Comparison of ENCODE assay signal across 18 cellular contexts in genomic region chr14:93232159-93232558, GRCh38. TPM values are rescaled to one million over a fixed set of nuclear protein-coding genes. Genes with fewer than 3 reads are reported as not detected.
DNase-seq lines count a peak whose midpoint lies in the region; ATAC-seq, FAIRE-seq and TF ChIP-seq lines count a peak whose summit lies in the region.
"Had no signal": no experiment of that assay in that cellular context is flagged by ENCODE, and none has a peak within 500 bp of the region (broad histone marks: within the 10 kb centered on the region; RNA-seq: fewer than 3 reads in every experiment).

No MANE protein-coding gene starts in this region.

- H3K4me1 ChIP-seq in H1 (replicated peaks in 1 of 4; ENCODE audit: control insufficient read depth in 3 of 4, insufficient read depth in 4 of 4, low read length in 3 of 4): no peaks in the 10 kb centered on the region; a peak in 3 of 7 replicates
- peaks cover 6 to 9% of the 10 kb centered on the region in 2 experiments for H3K4me1 ChIP-seq in trophoblast cell (ENCODE audit: control insufficient read depth in 1 of 2, insufficient read depth in 2 of 2, low read length in 2 of 2)
- H3K4me1 ChIP-seq: Caco-2 had no signal

- no peak overlapping the region for H2BK20ac ChIP-seq in H1 (ENCODE audit: low read length)

- POLR2A ChIA-PET in AG04449 (lab: Yijun Ruan, JAX) (interaction anchor here (1.4 kb wide), 1 partner anchor 8 kb away, joined by 5 read pairs; no protein-coding TSS in a partner anchor), H1 (lab: Charles Lee; ENCODE audit: partially characterized antibody) (no interaction called here), RWPE1 (lab: Yijun Ruan, JAX; ENCODE audit: low non-redundant PET) (no interaction called here)

- H3K79me1 ChIP-seq in H1 (ENCODE audit: low read depth, low read length) (no peaks in the 10 kb centered on the region), trophoblast cell (ENCODE audit: low read length) (no peaks in the 10 kb centered on the region)

- H3K4me3 Mint-ChIP-seq in activated T-helper 1 cell treated with anti-CD3 and anti-CD28 coated beads, Interleukin-12 subunit alpha, Interleukin-12 subunit beta, Interleukin-2, Interleukin-4 antibody, amounts not matched to agents 30 ng/mL and 10 ng/mL and 1 ng/mL, durations not matched to agents 14 hours and 24 hours and 36 hours: no peak overlapping the region

- no peak overlapping the region for H4K12ac ChIP-seq in trophoblast cell (ENCODE audit: low read depth, low read length)

- no peak for TF ChIP-seq EP300 in H1 (IDR thresholded peaks at IDR 0.05; ENCODE audit: borderline replicate concordance in 1 of 2, low read depth in 2 of 2, low read length in 2 of 2)

- no peak for TF ChIP-seq CTCF in AG04449 (IDR thresholded peaks at IDR 0.05; ENCODE audit: insufficient read depth, low read length, missing control alignments)
- no peak for TF ChIP-seq CTCF in H1 (IDR thresholded peaks at IDR 0.05; ENCODE audit: control extremely low read depth in 1 of 3, insufficient read depth in 1 of 3, low read depth in 1 of 3, low read length in 3 of 3)
- TF ChIP-seq CTCF in RWPE1 (conservative IDR thresholded peaks at IDR 0.05; ENCODE audit: low read depth): no peak

- TF ChIP-seq POLR2A in H1 (IDR thresholded peaks at IDR 0.05; ENCODE audit: control extremely low read depth in 1 of 2, low read depth in 2 of 2, low read length in 2 of 2): no peak

- intact Hi-C loops in activated T-helper 1 cell treated with anti-CD3 and anti-CD28 coated beads, Interleukin-12 subunit alpha, Interleukin-12 subunit beta, Interleukin-2, Interleukin-4 antibody, amounts not matched to agents 30 ng/mL and 10 ng/mL and 1 ng/mL, durations not matched to agents 14 hours and 24 hours and 36 hours (cut with micrococcal nuclease): no loop called here

- 94% methylated on average over 17 of the region's 17 CpGs; no CpG with 5 or more reads in 1 of the 2 experiments for WGBS in H1 (ENCODE audit: extremely low coverage in 1 of 2, insufficient coverage in 1 of 2, insufficient read length in 1 of 2, insufficient replicate concordance in 2 of 2, low coverage in 1 of 2, low lambda C conversion rate in 2 of 2, missing lambda C conversion rate in 1 of 2), 2 experiments
- no CpG with 5 or more reads among the region's 17 CpGs for WGBS in trophoblast cell (ENCODE audit: extremely low coverage, insufficient coverage, insufficient read length)

- no peak overlapping the region; the same call in 1 of the 2 replicates for H2AFZ ChIP-seq in H1 (ENCODE audit: low read length)
- no peak overlapping the region for H2AFZ ChIP-seq in trophoblast cell (ENCODE audit: insufficient read depth, low read length, poor library complexity)
- H2AFZ ChIP-seq: hepatocyte had no signal

- no peak overlapping the region for H3K4me2 ChIP-seq in H1 (ENCODE audit: insufficient read depth in 1 of 2, low read depth in 2 of 2, low read length in 2 of 2)
- no peak overlapping the region for H3K4me2 ChIP-seq in trophoblast cell (ENCODE audit: low read length)
- H3K4me2 ChIP-seq: hepatocyte had no signal

- no peak for ATAC-seq in HG03521 (IDR thresholded peaks at IDR 0.05; ENCODE audit: unreplicated experiment)

- peaks cover 11% of the 10 kb centered on the region for H3K36me3 Mint-ChIP-seq in activated T-helper 1 cell treated with anti-CD3 and anti-CD28 coated beads, Interleukin-12 subunit alpha, Interleukin-12 subunit beta, Interleukin-2, Interleukin-4 antibody, amounts not matched to agents 30 ng/mL and 10 ng/mL and 1 ng/mL, durations not matched to agents 14 hours and 24 hours and 36 hours (ENCODE audit: low read depth)

- peaks cover 8% of the 10 kb centered on the region for H3K27me3 Mint-ChIP-seq in activated T-helper 1 cell treated with anti-CD3 and anti-CD28 coated beads, Interleukin-12 subunit alpha, Interleukin-12 subunit beta, Interleukin-2, Interleukin-4 antibody, amounts not matched to agents 30 ng/mL and 10 ng/mL and 1 ng/mL, durations not matched to agents 14 hours and 24 hours and 36 hours (ENCODE audit: insufficient read depth)

- FAIRE-seq in H1 (lab: Jason Lieb, UNC): no peak
- FAIRE-seq: islet of Langerhans, small intestine had no signal

- no peak overlapping the region for H3K9ac ChIP-seq in H1 (replicated peaks in 1 of 4; ENCODE audit: extremely low read depth in 1 of 4, low read depth in 3 of 4, low read length in 3 of 4)
- no peak overlapping the region for H3K9ac ChIP-seq in trophoblast cell (ENCODE audit: low read length)

- H2BK12ac ChIP-seq in H1 (ENCODE audit: low read depth, low read length) (no peak overlapping the region), trophoblast cell (ENCODE audit: low read length) (no peak overlapping the region)

- H3K18ac ChIP-seq in H1 (ENCODE audit: extremely low read depth, low read length): no peak overlapping the region
- no peak overlapping the region for H3K18ac ChIP-seq in trophoblast cell (ENCODE audit: low read length)

- no peak for TF ChIP-seq RAD21 in H1 (IDR thresholded peaks at IDR 0.05 in 1 of 2, conservative IDR thresholded peaks at IDR 0.05 in 1 of 2; ENCODE audit: low read depth in 2 of 2, low read length in 2 of 2)

- H3K56ac ChIP-seq in H1 (replicated peaks; ENCODE audit: insufficient read length, low read depth, low read length): no peak overlapping the region

- H2BK15ac ChIP-seq in H1 (ENCODE audit: low read length): no peak overlapping the region

- peaks cover 2% of the 10 kb centered on the region for H3K36me3 ChIP-seq in H7 (replicated peaks; ENCODE audit: control insufficient read depth, insufficient read depth, low read length)
- peaks cover 2 to 12% (median 4%) of the 10 kb centered on the region in 4 experiments; a peak in 4 of 8 replicates for H3K36me3 ChIP-seq in H1 (ENCODE audit: control insufficient read depth in 2 of 4, insufficient read depth in 4 of 4, low read length in 3 of 4)
- peaks cover 2 to 9% of the 10 kb centered on the region in 2 experiments for H3K36me3 ChIP-seq in trophoblast cell (ENCODE audit: control insufficient read depth in 1 of 2, insufficient read depth in 2 of 2, low read length in 2 of 2)

- H3K27ac Mint-ChIP-seq in activated T-helper 1 cell treated with anti-CD3 and anti-CD28 coated beads, Interleukin-12 subunit alpha, Interleukin-12 subunit beta, Interleukin-2, Interleukin-4 antibody, amounts not matched to agents 30 ng/mL and 10 ng/mL and 1 ng/mL, durations not matched to agents 14 hours and 24 hours and 36 hours: no peak overlapping the region
- H3K27ac Mint-ChIP-seq: B cell, natural killer cell had no signal

- H3K23ac ChIP-seq in H1 (ENCODE audit: insufficient read length) (no peak overlapping the region), trophoblast cell (ENCODE audit: low read length) (no peak overlapping the region)

- no peak overlapping the region for H4K91ac ChIP-seq in H1 (replicated peaks; ENCODE audit: insufficient read length, low read length)
- H4K91ac ChIP-seq in trophoblast cell (ENCODE audit: low read depth, low read length): no peak overlapping the region

- H3K14ac ChIP-seq in H1 (ENCODE audit: insufficient read length) (no peak overlapping the region), trophoblast cell (ENCODE audit: low read length) (no peak overlapping the region)

- H3K4me1 Mint-ChIP-seq in activated T-helper 1 cell treated with anti-CD3 and anti-CD28 coated beads, Interleukin-12 subunit alpha, Interleukin-12 subunit beta, Interleukin-2, Interleukin-4 antibody, amounts not matched to agents 30 ng/mL and 10 ng/mL and 1 ng/mL, durations not matched to agents 14 hours and 24 hours and 36 hours (ENCODE audit: low read depth): peaks cover 8% of the 10 kb centered on the region

- H4K5ac ChIP-seq in H1 (ENCODE audit: insufficient read length, low read depth, low read length): no peak overlapping the region

- DNase-seq in AG04449 (ENCODE audit: low read depth, low spot score): no peak
- peak; percentile 73 for DNase-seq in H7
- DNase-seq in H1 (ENCODE audit: low read depth in 1 of 2, low spot score in 2 of 2): peak in 1 of 2 experiments; percentile 50
- DNase-seq in trophoblast cell: no peak
- DNase-seq in RWPE1 (ENCODE audit: low spot score): no peak
- no peak for DNase-seq in activated T-helper 1 cell treated with anti-CD3 and anti-CD28 coated beads, Interleukin-12 subunit alpha, Interleukin-12 subunit beta, Interleukin-2, Interleukin-4 antibody, amounts not matched to agents 30 ng/mL and 10 ng/mL and 1 ng/mL, durations not matched to agents 14 hours and 24 hours and 36 hours (ENCODE audit: low spot score)
- DNase-seq: activated CD4-positive, alpha-beta T cell treated with anti-CD3 and anti-CD28 coated beads for 1 hour; Caco-2; central memory CD4-positive, alpha-beta T cell; effector CD4-positive, alpha-beta T cell; Karpas-422; natural killer cell; small intestine; stimulated activated CD4-positive, alpha-beta T cell treated with anti-CD3 and anti-CD28 coated beads, Interleukin-4, amount 100 ng/mL, for 24 hours had no signal

- no peak overlapping the region for H2AK5ac ChIP-seq in H1 (ENCODE audit: low read depth, low read length)
- H2AK5ac ChIP-seq in trophoblast cell (ENCODE audit: low read length): no peak overlapping the region

- H2BK5ac ChIP-seq in H1 (ENCODE audit: low read depth, low read length) (no peak overlapping the region), trophoblast cell (ENCODE audit: low read depth, low read length, poor library complexity) (no peak overlapping the region)

- H3K27me3 ChIP-seq in H7 (ENCODE audit: control insufficient read depth, insufficient read depth, low read length) (no peaks in the 10 kb centered on the region), H1 (replicated peaks in 1 of 4; ENCODE audit: control insufficient read depth in 3 of 4, extremely low read depth in 1 of 4, insufficient read depth in 3 of 4, low read length in 3 of 4) (no peaks in the 10 kb centered on the region; a peak in 1 of 7 replicates), trophoblast cell (ENCODE audit: insufficient read depth, low read length) (no peaks in the 10 kb centered on the region)
- H3K27me3 ChIP-seq: hepatocyte had no signal

- CTCF ChIA-PET in AG04449 (lab: Yijun Ruan, JAX) (interaction anchor here (1.2 to 1.7 kb wide), 5 partner anchors 10 to 386 kb away, joined by 3 to 6 read pairs (median 4); no protein-coding TSS in a partner anchor), H1 (lab: Charles Lee; ENCODE audit: partially characterized antibody) (interaction anchor here (0.6 to 2.2 kb wide), 5 partner anchors 24 to 422 kb away, joined by 3 to 8 read pairs (median 3); no protein-coding TSS in a partner anchor), RWPE1 (lab: Yijun Ruan, JAX) (interaction anchor here (0.6 to 0.7 kb wide), 4 partner anchors 63 to 387 kb away, joined by 3 to 4 read pairs (median 3); no protein-coding TSS in a partner anchor)

- peak overlapping the region; percentile 65; the same call in 1 of the 2 replicates for H3K4me3 ChIP-seq in AG04449 (ENCODE audit: low read depth, low read length)
- H3K4me3 ChIP-seq in H7 (ENCODE audit: insufficient read depth, low read depth, low read length): no peak overlapping the region
- no peak overlapping the region for H3K4me3 ChIP-seq in H1 (ENCODE audit: extremely low read depth in 1 of 4, insufficient read depth in 2 of 4, low read depth in 3 of 4, low read length in 4 of 4)
- H3K4me3 ChIP-seq in trophoblast cell (ENCODE audit: low read depth, low read length): peak overlapping the region; percentile 28
- H3K4me3 ChIP-seq: hepatocyte had no signal

- H3K9me3 ChIP-seq in H1 (ENCODE audit: insufficient read depth in 2 of 2, low read depth in 1 of 2, low read length in 1 of 2) (no peaks in the 10 kb centered on the region), trophoblast cell (ENCODE audit: insufficient read depth, low read depth, low read length) (no peaks in the 10 kb centered on the region)
- H3K9me3 ChIP-seq: Caco-2 had no signal

- H3K23me2 ChIP-seq in H1 (ENCODE audit: low read depth, low read length): no peaks in the 10 kb centered on the region

- H3K4ac ChIP-seq in H1 (replicated peaks; ENCODE audit: insufficient read length, low read depth, low read length): no peak overlapping the region
- no peak overlapping the region for H3K4ac ChIP-seq in trophoblast cell (ENCODE audit: low read depth, low read length)

- H4K8ac ChIP-seq in H1 (ENCODE audit: extremely low read depth, insufficient read depth, low read length): peak overlapping the region; percentile 11
- H4K8ac ChIP-seq in trophoblast cell (ENCODE audit: low read depth, low read length): no peak overlapping the region

- no peaks in the 10 kb centered on the region for H3K9me3 Mint-ChIP-seq in activated T-helper 1 cell treated with anti-CD3 and anti-CD28 coated beads, Interleukin-12 subunit alpha, Interleukin-12 subunit beta, Interleukin-2, Interleukin-4 antibody, amounts not matched to agents 30 ng/mL and 10 ng/mL and 1 ng/mL, durations not matched to agents 14 hours and 24 hours and 36 hours
- H3K9me3 Mint-ChIP-seq: natural killer cell had no signal

- H4K20me1 ChIP-seq in H1 (replicated peaks in 1 of 2; ENCODE audit: control insufficient read depth in 1 of 2, insufficient read depth in 2 of 2, low read length in 2 of 2): no peaks in the 10 kb centered on the region

- no peaks in the 10 kb centered on the region for H3K79me2 ChIP-seq in H1 (ENCODE audit: control insufficient read depth in 1 of 2, insufficient read depth in 2 of 2, low read length in 2 of 2)
- no peaks in the 10 kb centered on the region for H3K79me2 ChIP-seq in trophoblast cell (ENCODE audit: control insufficient read depth, insufficient read depth, low read length, poor library complexity)
- H3K79me2 ChIP-seq: hepatocyte had no signal

- no peak overlapping the region for H3K27ac ChIP-seq in H1 (ENCODE audit: low read depth, low read length)
- H3K27ac ChIP-seq in trophoblast cell (ENCODE audit: low read depth, low read length): no peak overlapping the region
- H3K27ac ChIP-seq in RWPE1: no peak overlapping the region
- H3K27ac ChIP-seq: hepatocyte had no signal

- H2BK120ac ChIP-seq in H1 (replicated peaks; ENCODE audit: low read depth, low read length): no peak overlapping the region
- no peak overlapping the region for H2BK120ac ChIP-seq in trophoblast cell (ENCODE audit: insufficient read depth, low read length, poor library complexity)

RNA-seq across cellular contexts. Expression of gene UBR7, which starts 25.1 kb away (rescaled TPM):
- 42.2 and 45.7 TPM in 2 replicates for total RNA-seq in H7 (2014; rRNA removed; shearing (Covaris generic))
- 28.4 and 29.4 TPM in 2 replicates for total RNA-seq in H1 (2021; fragmentation: NEBNext Ultra II Directional; extraction: Animal tissue kit (Norgen Biotek cat#: 25700))
- 16.4 and 20.1 TPM in 2 replicates for polyA plus RNA-seq in H1 (2011; rRNA removed)
- polyA plus RNA-seq in H1 (2011; cell fraction: cytosol; rRNA removed): 25.2 TPM
- polyA plus RNA-seq in H1 (2011; cell fraction: nucleus; rRNA removed): 32.5 TPM
- 18.9 to 26.8 TPM (median 23.9 TPM) in 4 replicates for polyA plus RNA-seq in H1 (2012, experiment 1 of 2)
- polyA plus RNA-seq in H1 (2012, experiment 2 of 2): 4.7 TPM
- 16.4 TPM for polyA plus RNA-seq in H1 (2013, experiment 1 of 2)
- polyA plus RNA-seq in H1 (2013, experiment 2 of 2): 16.8 TPM
- polyA minus RNA-seq in H1 (2011; rRNA and poly(A)+ RNA removed): 18.8 and 22.1 TPM in 2 replicates
- 21.9 TPM for polyA minus RNA-seq in H1 (2011; cell fraction: cytosol; rRNA and poly(A)+ RNA removed)
- polyA minus RNA-seq in H1 (2011; cell fraction: nucleus; rRNA and poly(A)+ RNA removed): 13.2 TPM
- 10.9 and 11.6 TPM in 2 replicates for polyA plus RNA-seq in trophoblast cell (2013)
- 30.1 and 32.4 TPM in 2 replicates for total RNA-seq in activated T-helper 1 cell treated with anti-CD3 and anti-CD28 coated beads, Interleukin-12 subunit alpha, Interleukin-12 subunit beta, Interleukin-2, Interleukin-4 antibody, amounts not matched to agents 30 ng/mL and 10 ng/mL and 1 ng/mL, durations not matched to agents 14 hours and 24 hours and 36 hours

RNA-seq across cellular contexts. Expression of gene GON7, which starts 25.3 kb away (rescaled TPM):
- 5.0 and 8.7 TPM in 2 replicates for total RNA-seq in H7 (2014; rRNA removed; shearing (Covaris generic))
- 8.8 and 9.9 TPM in 2 replicates for total RNA-seq in H1 (2021; fragmentation: NEBNext Ultra II Directional; extraction: Animal tissue kit (Norgen Biotek cat#: 25700))
- 2.9 and 3.8 TPM in 2 replicates for polyA plus RNA-seq in H1 (2011; rRNA removed)
- polyA plus RNA-seq in H1 (2011; cell fraction: cytosol; rRNA removed): 6.8 TPM
- 2.2 TPM for polyA plus RNA-seq in H1 (2011; cell fraction: nucleus; rRNA removed)
- 7.7 to 9.6 TPM (median 8.7 TPM) in 4 replicates for polyA plus RNA-seq in H1 (2012, experiment 1 of 2)
- 1.5 TPM for polyA plus RNA-seq in H1 (2012, experiment 2 of 2)
- polyA plus RNA-seq in H1 (2013, experiment 1 of 2): 10.4 TPM
- 10.2 TPM for polyA plus RNA-seq in H1 (2013, experiment 2 of 2)
- polyA minus RNA-seq in H1 (2011; rRNA and poly(A)+ RNA removed): 1.6 and 1.7 TPM in 2 replicates
- polyA minus RNA-seq in H1 (2011; cell fraction: cytosol; rRNA and poly(A)+ RNA removed): 3.0 TPM
- 2.3 TPM for polyA minus RNA-seq in H1 (2011; cell fraction: nucleus; rRNA and poly(A)+ RNA removed)
- polyA plus RNA-seq in trophoblast cell (2013): 8.5 and 8.9 TPM in 2 replicates
- total RNA-seq in activated T-helper 1 cell treated with anti-CD3 and anti-CD28 coated beads, Interleukin-12 subunit alpha, Interleukin-12 subunit beta, Interleukin-2, Interleukin-4 antibody, amounts not matched to agents 30 ng/mL and 10 ng/mL and 1 ng/mL, durations not matched to agents 14 hours and 24 hours and 36 hours: 14.8 and 15.7 TPM in 2 replicates

RNA-seq across cellular contexts. Expression of gene LYSET, which starts 47.0 kb away (rescaled TPM):
- 13.9 and 15.1 TPM in 2 replicates for total RNA-seq in H7 (2014; rRNA removed; shearing (Covaris generic))
- total RNA-seq in H1 (2021; fragmentation: NEBNext Ultra II Directional; extraction: Animal tissue kit (Norgen Biotek cat#: 25700)): 26.9 and 27.5 TPM in 2 replicates
- 13.2 and 26.2 TPM in 2 replicates for polyA plus RNA-seq in H1 (2011; rRNA removed)
- polyA plus RNA-seq in H1 (2011; cell fraction: cytosol; rRNA removed): 19.5 TPM
- 9.9 TPM for polyA plus RNA-seq in H1 (2011; cell fraction: nucleus; rRNA removed)
- polyA plus RNA-seq in H1 (2012, experiment 1 of 2): 21.0 to 33.5 TPM (median 22.5 TPM) in 4 replicates
- 11.7 TPM for polyA plus RNA-seq in H1 (2012, experiment 2 of 2)
- polyA plus RNA-seq in H1 (2013, experiment 1 of 2): 23.3 TPM
- polyA plus RNA-seq in H1 (2013, experiment 2 of 2): 25.3 TPM
- 12.1 and 20.6 TPM in 2 replicates for polyA minus RNA-seq in H1 (2011; rRNA and poly(A)+ RNA removed)
- 3.7 TPM for polyA minus RNA-seq in H1 (2011; cell fraction: cytosol; rRNA and poly(A)+ RNA removed)
- polyA minus RNA-seq in H1 (2011; cell fraction: nucleus; rRNA and poly(A)+ RNA removed): 12.9 TPM
- polyA plus RNA-seq in trophoblast cell (2013): 17.1 and 17.2 TPM in 2 replicates
- 13.1 and 14.1 TPM in 2 replicates for total RNA-seq in activated T-helper 1 cell treated with anti-CD3 and anti-CD28 coated beads, Interleukin-12 subunit alpha, Interleukin-12 subunit beta, Interleukin-2, Interleukin-4 antibody, amounts not matched to agents 30 ng/mL and 10 ng/mL and 1 ng/mL, durations not matched to agents 14 hours and 24 hours and 36 hours

RNA-seq across cellular contexts. Expression of gene MOAP1, which starts 47.5 kb away (rescaled TPM):
- 17.9 and 20.1 TPM in 2 replicates for total RNA-seq in H7 (2014; rRNA removed; shearing (Covaris generic))
- total RNA-seq in H1 (2021; fragmentation: NEBNext Ultra II Directional; extraction: Animal tissue kit (Norgen Biotek cat#: 25700)): 17.3 and 18.3 TPM in 2 replicates
- 15.8 and 20.1 TPM in 2 replicates for polyA plus RNA-seq in H1 (2011; rRNA removed)
- polyA plus RNA-seq in H1 (2011; cell fraction: cytosol; rRNA removed): 21.4 TPM
- 7.4 TPM for polyA plus RNA-seq in H1 (2011; cell fraction: nucleus; rRNA removed)
- polyA plus RNA-seq in H1 (2012, experiment 1 of 2): 13.1 to 18.8 TPM (median 16.2 TPM) in 4 replicates
- 6.2 TPM for polyA plus RNA-seq in H1 (2012, experiment 2 of 2)
- polyA plus RNA-seq in H1 (2013, experiment 1 of 2): 10.6 TPM
- 11.0 TPM for polyA plus RNA-seq in H1 (2013, experiment 2 of 2)
- 8.5 and 8.7 TPM in 2 replicates for polyA minus RNA-seq in H1 (2011; rRNA and poly(A)+ RNA removed)
- polyA minus RNA-seq in H1 (2011; cell fraction: cytosol; rRNA and poly(A)+ RNA removed): 10.1 TPM
- 9.3 TPM for polyA minus RNA-seq in H1 (2011; cell fraction: nucleus; rRNA and poly(A)+ RNA removed)
- 10.5 and 10.6 TPM in 2 replicates for polyA plus RNA-seq in trophoblast cell (2013)
- 16.8 and 18.4 TPM in 2 replicates for total RNA-seq in activated T-helper 1 cell treated with anti-CD3 and anti-CD28 coated beads, Interleukin-12 subunit alpha, Interleukin-12 subunit beta, Interleukin-2, Interleukin-4 antibody, amounts not matched to agents 30 ng/mL and 10 ng/mL and 1 ng/mL, durations not matched to agents 14 hours and 24 hours and 36 hours

Comparison
In these comparisons a context has a peak if more than half of its experiments do, and no peak if none do; other contexts are left out.
1. H3K4me3 ChIP-seq: peak in AG04449 (single experiment) and trophoblast cell (single experiment); none in H7 (single experiment) and H1 (0 of 4).